Comparison of ENCODE assay signal across 8 cellular contexts in genomic region chr15:41660235-41661077, GRCh38. TPM values are rescaled to one million over a fixed set of nuclear protein-coding genes. Genes with fewer than 3 reads are reported as not detected.
DNase-seq lines count a peak whose midpoint lies in the region; ATAC-seq and TF ChIP-seq lines count a peak whose summit lies in the region.

MGA (plus strand) TSS chr15:41660405.

- H3K4me1 ChIP-seq in colonic mucosa = no peaks in the 10 kb centered on the region

- no peaks in the 10 kb centered on the region for H3K9me3 ChIP-seq in colonic mucosa

- peak within 1 kb of the TSS; percentile 79 for H3K27ac ChIP-seq in colonic mucosa

- ATAC-seq in GM18870 (IDR thresholded peaks at IDR 0.05; ENCODE audit: unreplicated experiment) (peak; percentile 52), HG03108 (IDR thresholded peaks at IDR 0.05; ENCODE audit: unreplicated experiment) (peak; percentile 72), left colon (peak; percentile 90)

- intact Hi-C loops in colonic mucosa (cut with DNase I) (no loop called here), left colon (cut with DNase I, micrococcal nuclease) (no loop called here)

- H3K9ac ChIP-seq in colonic mucosa (ENCODE audit: low read depth in 2 of 2, low read length in 2 of 2) = peak within 1 kb of the TSS; percentile 28 to 76

- no peak for TF ChIP-seq CTCF in colonic mucosa (IDR thresholded peaks at IDR 0.05)

- H3K27me3 ChIP-seq in colonic mucosa = no peaks in the 10 kb centered on the region

- H3K36me3 ChIP-seq in colonic mucosa = no peaks in the 10 kb centered on the region

- H3K4me3 ChIP-seq in colonic mucosa = peak within 1 kb of the TSS; percentile 50

- DNase-seq in AG08395 (ENCODE audit: low spot score) (peak; percentile 96), NCI-H2196 treated with DMSO at 0.1 percent for 48 hours (lab: John Stamatoyannopoulos, UW; ENCODE audit: unreplicated experiment) (peak; percentile 70), colonic mucosa (peak; percentile 90), left colon (peak; percentile 92 to 93)
- DNase-seq in activated CD4-positive, alpha-beta T cell treated with anti-CD3 and anti-CD28 coated beads for 4 hours = peak; percentile 90 to 94
- peak; percentile 91 for DNase-seq in stimulated activated CD4-positive, alpha-beta T cell treated with anti-CD3 and anti-CD28 coated beads, Interleukin-1b, Interleukin-23, amount 100 ng/mL, for 48 hours

RNA-seq across cellular contexts. Expression of gene MGA, which starts in this region (rescaled TPM):
- total RNA-seq in colonic mucosa = 10 to 100 TPM; 21.8 to 25.8 TPM
- 10 to 100 TPM; 26.9 to 28.2 TPM for total RNA-seq in left colon

Comparison
In these comparisons a context has a peak if more than half of its experiments do, and no peak if none do; other contexts are left out.
1. Peak in every context shown above with its lines: DNase-seq, ATAC-seq, H3K4me3 ChIP-seq and H3K27ac ChIP-seq.